ENCODE assay signal across 8 cellular contexts in the genomic region with DNA sequence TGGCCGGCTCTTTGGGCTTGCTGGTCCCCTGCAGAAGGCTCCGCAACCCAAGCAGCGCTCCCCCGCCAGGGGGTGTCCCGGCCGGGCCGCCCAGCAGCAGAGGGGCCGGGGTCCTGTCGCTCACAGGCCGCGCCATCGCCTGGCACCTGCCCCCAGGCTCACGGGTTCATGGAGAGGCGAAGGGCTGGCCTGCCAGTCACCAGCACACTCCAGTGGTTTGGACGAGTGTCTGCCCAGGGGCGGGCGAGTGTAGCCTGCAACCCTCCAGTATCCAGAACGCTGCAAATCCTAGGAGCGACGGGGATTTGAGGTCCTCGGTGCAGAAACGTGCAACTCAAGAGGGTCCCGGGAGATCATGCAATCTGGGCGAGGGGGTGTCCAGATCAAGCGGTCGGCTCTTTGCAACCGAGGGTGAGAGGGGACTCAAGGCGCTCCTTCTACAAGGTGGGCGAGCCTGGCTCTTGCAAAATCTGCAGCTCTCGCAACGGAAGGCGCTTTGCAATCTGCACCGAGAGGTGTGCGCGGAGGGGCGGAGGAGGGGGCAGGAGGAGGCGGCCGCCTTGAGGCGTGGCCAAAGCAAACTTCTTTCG. TPM values are rescaled to one million over a fixed set of nuclear protein-coding genes. Genes with fewer than 3 reads are reported as not detected.
DNase-seq lines count a peak whose midpoint lies in the region; ATAC-seq and TF ChIP-seq lines count a peak whose summit lies in the region.

A gene with protein sequence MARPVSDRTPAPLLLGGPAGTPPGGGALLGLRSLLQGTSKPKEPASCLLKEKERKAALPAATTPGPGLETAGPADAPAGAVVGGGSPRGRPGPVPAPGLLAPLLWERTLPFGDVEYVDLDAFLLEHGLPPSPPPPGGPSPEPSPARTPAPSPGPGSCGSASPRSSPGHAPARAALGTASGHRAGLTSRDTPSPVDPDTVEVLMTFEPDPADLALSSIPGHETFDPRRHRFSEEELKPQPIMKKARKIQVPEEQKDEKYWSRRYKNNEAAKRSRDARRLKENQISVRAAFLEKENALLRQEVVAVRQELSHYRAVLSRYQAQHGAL (minus strand): TSS at position 521 of the 590 bp plus-strand sequence. CDS start 385 bp downstream, at position 136.

- TF ChIP-seq CTCF in Calu3 (IDR thresholded peaks at IDR 0.05; ENCODE audit: unreplicated experiment): no peak
- peak; percentile 43 for TF ChIP-seq CTCF in HFFc6 (IDR thresholded peaks at IDR 0.05)
- TF ChIP-seq CTCF in neural cell (IDR thresholded peaks at IDR 0.05; ENCODE audit: poor library complexity, severe bottlenecking): peak; percentile 27

- H3K36me3 ChIP-seq in neural cell (ENCODE audit: insufficient read depth, low read length): no peaks in the 10 kb centered on the region

- H3K27me3 Mint-ChIP-seq in Calu3 (ENCODE audit: unreplicated experiment) (peaks cover 41% of the 10 kb centered on the region), HFFc6 (ENCODE audit: insufficient read depth) (peaks cover 19% of the 10 kb centered on the region)

- no peaks in the 10 kb centered on the region for H3K27me3 ChIP-seq in neural cell (ENCODE audit: insufficient read depth, low read depth, low read length)

- no peak within 1 kb of the TSS for H2AFZ ChIP-seq in neural cell (ENCODE audit: low read depth, low read length)

- intact Hi-C loops in Calu3 (cut with micrococcal nuclease; ENCODE audit: unreplicated experiment): loop anchor here (5.0 kb wide), 1 partner anchor 330 kb away; the partner anchor contains the start of gene FTL

- H3K36me3 Mint-ChIP-seq in Calu3 (ENCODE audit: insufficient read depth, unreplicated experiment) (peaks cover 51% of the 10 kb centered on the region), HFFc6 (ENCODE audit: low read depth) (no peaks in the 10 kb centered on the region)

- H3K4me3 ChIP-seq in neural cell (ENCODE audit: low read length): peak within 1 kb of the TSS; percentile 66

- H3K27ac Mint-ChIP-seq in Calu3 (ENCODE audit: unreplicated experiment) (peak within 1 kb of the TSS; percentile 80), HFFc6 (peak within 1 kb of the TSS; percentile 98)

- H3K9me3 ChIP-seq in neural cell (ENCODE audit: low read length): no peaks in the 10 kb centered on the region

- peak; percentile 54 for DNase-seq in Calu3
- DNase-seq in HFFc6: no peak
- DNase-seq in epithelial cell of prostate (ENCODE audit: low read depth, low spot score): no peak
- no peak for DNase-seq in stimulated activated CD4-positive, alpha-beta T cell treated with anti-CD3 and anti-CD28 coated beads, Interleukin-4, amount 100 ng/mL, for 24 hours
- no peak for DNase-seq in retina

- H3K9me3 Mint-ChIP-seq in Calu3 (ENCODE audit: low read depth, unreplicated experiment): peaks cover 3% of the 10 kb centered on the region
- H3K9me3 Mint-ChIP-seq in HFFc6: no peaks in the 10 kb centered on the region

- no TSS peak for BruUV-seq in Calu3 (replicated peaks; lab: Mats Ljungman, UMichigan)

- H3K9me2 ChIP-seq in neural cell (ENCODE audit: insufficient read depth, low read length): no peaks in the 10 kb centered on the region

- no peaks in the 10 kb centered on the region for H4K20me1 ChIP-seq in neural cell (ENCODE audit: insufficient read depth)

- CTCF ChIA-PET in Calu3 (lab: Charles Lee): interaction anchor here (0.6 to 0.7 kb wide), 2 partner anchors 18 to 175 kb away, joined by 3 read pairs; partner anchors contain the start of gene RPL18

- TF ChIP-seq EP300 in neural cell (conservative IDR thresholded peaks at IDR 0.05; ENCODE audit: poor library complexity, severe bottlenecking): no peak

- H3K79me2 ChIP-seq in neural cell (replicated peaks; ENCODE audit: insufficient read depth, low read length): no peaks in the 10 kb centered on the region

- H3K4me3 Mint-ChIP-seq in Calu3 (ENCODE audit: low read depth, unreplicated experiment) (peak within 1 kb of the TSS; percentile 70), HFFc6 (peak within 1 kb of the TSS; percentile 91)

- peaks cover 35% of the 10 kb centered on the region for H3K4me1 Mint-ChIP-seq in Calu3 (ENCODE audit: low read depth, unreplicated experiment)
- H3K4me1 Mint-ChIP-seq in HFFc6 (ENCODE audit: low read depth): peaks cover 57% of the 10 kb centered on the region

- peak within 1 kb of the TSS; percentile 44 for H3K4me2 ChIP-seq in neural cell (ENCODE audit: low read length)

- ATAC-seq in SK-N-SH treated with all-trans-retinoic acid at 6 μM for 48 hours (peak; percentile 27), HG03135 (IDR thresholded peaks at IDR 0.05; ENCODE audit: unreplicated experiment) (no peak)

- peak; percentile 12 for TF ChIP-seq RAD21 in neural cell (conservative IDR thresholded peaks at IDR 0.05)

- H3K9ac ChIP-seq in neural cell (ENCODE audit: low read length): peak within 1 kb of the TSS; percentile 74

- H3F3A ChIP-seq in neural cell (ENCODE audit: insufficient read depth, low read length, poor library complexity, severe bottlenecking): peaks cover 8% of the 10 kb centered on the region

- H3K27ac ChIP-seq in epithelial cell of prostate: peak within 1 kb of the TSS; percentile 91
- H3K27ac ChIP-seq in neural cell (ENCODE audit: low read length): peak within 1 kb of the TSS; percentile 83

TF ChIP-seq in SK-N-SH treated with all-trans-retinoic acid at 6 μM for 48 hours, 23 proteins besides CTCF, POLR2A, EP300 and RAD21 (continues in another document):
- TF ChIP-seq ZNF565 (CRISPR knock-in tag; conservative IDR thresholded peaks at IDR 0.05; ENCODE audit: low read depth) (no peak), ZNF8 (CRISPR knock-in tag; IDR thresholded peaks at IDR 0.05) (no peak), CSRNP3 (CRISPR knock-in tag; IDR thresholded peaks at IDR 0.05) (no peak), GLIS3 (CRISPR knock-in tag; IDR thresholded peaks at IDR 0.05) (no peak), CSDC2 (CRISPR knock-in tag; IDR thresholded peaks at IDR 0.05) (no peak), ZFP30 (CRISPR knock-in tag; IDR thresholded peaks at IDR 0.05) (no peak)

TF ChIP-seq in neural cell, 6 proteins besides CTCF, POLR2A, EP300 and RAD21:
- TF ChIP-seq SMC3 (conservative IDR thresholded peaks at IDR 0.05; ENCODE audit: poor library complexity) (no peak), POLR2AphosphoS5 (IDR thresholded peaks at IDR 0.05) (no peak), REST (IDR thresholded peaks at IDR 0.05; ENCODE audit: borderline replicate concordance) (no peak), EZH2 (IDR thresholded peaks at IDR 0.05; ENCODE audit: borderline replicate concordance, insufficient read depth, low read length, poor library complexity, severe bottlenecking) (no peak), TAF1 (IDR thresholded peaks at IDR 0.05; ENCODE audit: low read depth) (no peak)
TF ChIP-seq in neural cell: peak in this region for 0.

RNA-seq across cellular contexts. Expression of the gene that starts here (rescaled TPM):
- 4.3 and 4.9 TPM in 2 replicates for total RNA-seq in Calu3 (2022)
- total RNA-seq in HFFc6 (2021; fragmentation: NEBNext Ultra II Directional; extraction: Animal tissue kit (Norgen Biotek cat#: 25700)): 1 to 10 TPM; 3.8 to 5.7 (median 4.4) TPM
- 1.0 and 3.6 TPM in 2 replicates for polyA plus RNA-seq in neural cell
- polyA minus RNA-seq in neural cell: 5.4 TPM in 2 replicates
